ENCODE assay signal across 19 cellular contexts in the genomic region with DNA sequence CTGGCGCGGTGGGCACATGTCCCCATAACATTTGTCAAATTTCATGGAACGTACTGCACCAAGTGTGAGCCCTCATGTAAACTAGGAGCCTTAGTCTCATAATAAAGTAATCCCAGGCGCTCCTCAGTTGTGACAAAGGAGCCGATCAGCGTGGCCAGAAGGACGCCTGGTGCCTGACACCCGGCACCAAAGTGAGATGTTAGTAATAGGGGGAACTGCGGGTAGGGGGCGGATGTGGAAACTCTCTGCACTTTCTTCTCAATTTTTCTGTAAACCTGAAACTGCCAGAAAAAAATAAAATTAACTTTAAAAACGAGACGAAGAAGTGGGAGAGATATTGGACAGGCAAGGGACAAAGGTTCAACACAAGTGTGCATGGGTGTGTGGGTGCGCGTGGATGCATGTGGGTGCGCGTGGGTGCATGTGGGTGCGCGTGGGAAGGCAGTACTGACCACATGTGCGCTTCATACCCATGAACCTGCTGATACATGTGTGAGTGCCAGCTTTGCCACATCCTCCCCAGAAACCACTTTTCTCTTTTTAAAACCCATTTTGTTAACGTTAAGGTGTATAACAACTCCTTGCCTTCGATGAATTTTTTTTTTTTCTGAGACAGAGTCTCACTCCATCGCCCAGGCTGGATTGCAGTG. TPM values are rescaled to one million over a fixed set of nuclear protein-coding genes. Genes with fewer than 3 reads are reported as not detected.
A peak's percentile ranks its signal among the peaks of the same experiment; 100 is the strongest.
DNase-seq lines count a peak whose midpoint lies in the region; ATAC-seq and TF ChIP-seq lines count a peak whose summit lies in the region.
"Had no signal": no experiment of that assay in that cellular context is flagged by ENCODE, and none has a peak within 500 bp of the region (broad histone marks: within the 10 kb centered on the region; RNA-seq: fewer than 3 reads in every experiment).

No MANE protein-coding gene starts in this region.

- no peak overlapping the region for H2AFZ ChIP-seq in neuronal stem cell (ENCODE audit: low read length)

- no peak overlapping the region for H2BK15ac ChIP-seq in neuronal stem cell (ENCODE audit: low read length)

- no peak overlapping the region for H2BK120ac ChIP-seq in neuronal stem cell (ENCODE audit: low read depth, low read length)

- H3K27me3 ChIP-seq in neuronal stem cell (ENCODE audit: control insufficient read depth in 3 of 3, insufficient read depth in 3 of 3, low read depth in 1 of 3, low read length in 3 of 3) (no peaks in the 10 kb centered on the region), testis (no peaks in the 10 kb centered on the region)
- H3K27me3 ChIP-seq: dorsolateral prefrontal cortex, right lobe of liver had no signal

- peaks cover 4 to 11% of the 10 kb centered on the region in 2 donors for H3K9me3 ChIP-seq in neuronal stem cell (replicated peaks in 1 of 2; ENCODE audit: control insufficient read depth in 2 of 2, insufficient read depth in 1 of 2, low read depth in 1 of 2, low read length in 2 of 2)
- no peaks in the 10 kb centered on the region for H3K9me3 ChIP-seq in testis

- H3K36me3 Mint-ChIP-seq in activated naive CD4-positive, alpha-beta T cell treated with anti-CD3 and anti-CD28 coated beads, Interleukin-2, amount 50 U/mL, for 24 hours, result no peaks in the 10 kb centered on the region
- no peaks in the 10 kb centered on the region for H3K36me3 Mint-ChIP-seq in activated naive CD4-positive, alpha-beta T cell treated with anti-CD3 and anti-CD28 coated beads, Interleukin-2, amount 10 ng/mL, durations not matched to agents 7 days and 5 days
- H3K36me3 Mint-ChIP-seq: brain had no signal

- no CpG with 5 or more reads among the region's 22 CpGs for WGBS in neuronal stem cell (ENCODE audit: extremely low coverage in 2 of 2, insufficient read length in 2 of 2, insufficient replicate concordance in 1 of 2), 2 donors
- 64 to 77% methylated on average over 22 of the region's 22 CpGs for WGBS in testis, 2 donors

- peak overlapping the region; percentile 34 for H3K4me3 Mint-ChIP-seq in activated naive CD4-positive, alpha-beta T cell treated with anti-CD3 and anti-CD28 coated beads, Interleukin-2, amount 50 U/mL, for 24 hours
- H3K4me3 Mint-ChIP-seq in activated naive CD4-positive, alpha-beta T cell treated with anti-CD3 and anti-CD28 coated beads, Interleukin-2, amount 10 ng/mL, durations not matched to agents 7 days and 5 days, result no peak overlapping the region
- peak overlapping the region in 1 of 2 donors; percentile 10 for H3K4me3 Mint-ChIP-seq in stimulated activated naive CD8-positive, alpha-beta T cell treated with anti-CD3 and anti-CD28 coated beads, Interleukin-15, amount 100 ng/mL, for 72 hours
- H3K4me3 Mint-ChIP-seq: brain had no signal

- H3K4me2 ChIP-seq in neuronal stem cell (ENCODE audit: insufficient read depth, low read length, poor library complexity, severe bottlenecking), result no peak overlapping the region

- H3K4me3 ChIP-seq in neuronal stem cell (ENCODE audit: low read length in 2 of 2) (no peak overlapping the region), testis (no peak overlapping the region)
- H3K4me3 ChIP-seq: esophagus squamous epithelium, right lobe of liver had no signal

- no peak overlapping the region for H3K27ac Mint-ChIP-seq in activated naive CD4-positive, alpha-beta T cell treated with anti-CD3 and anti-CD28 coated beads, Interleukin-2, amount 50 U/mL, for 24 hours
- H3K27ac Mint-ChIP-seq in activated naive CD4-positive, alpha-beta T cell treated with anti-CD3 and anti-CD28 coated beads, Interleukin-2, amount 10 ng/mL, durations not matched to agents 7 days and 5 days, result no peak overlapping the region
- H3K27ac Mint-ChIP-seq in stimulated activated naive CD8-positive, alpha-beta T cell treated with anti-CD3 and anti-CD28 coated beads, Interleukin-15, amount 100 ng/mL, for 72 hours, result peak overlapping the region in 1 of 2 donors; percentile 87
- H3K27ac Mint-ChIP-seq: brain had no signal

- H3K18ac ChIP-seq in neuronal stem cell (ENCODE audit: low read length), result peak overlapping the region; percentile 41

- no peak overlapping the region for H2BK12ac ChIP-seq in neuronal stem cell (ENCODE audit: low read length)

- TF ChIP-seq CTCF in testis (IDR thresholded peaks at IDR 0.05), result no peak

- peaks cover 0 to 4% of the 10 kb centered on the region in 2 donors for H3K4me1 ChIP-seq in neuronal stem cell (ENCODE audit: control insufficient read depth in 2 of 2, insufficient read depth in 1 of 2, low read depth in 1 of 2, low read length in 2 of 2)
- no peaks in the 10 kb centered on the region for H3K4me1 ChIP-seq in testis

- CTCF ChIA-PET in activated naive CD4-positive, alpha-beta T cell treated with anti-CD3 and anti-CD28 coated beads, Interleukin-2, amount 10 ng/mL, durations not matched to agents 7 days and 5 days (lab: Charles Lee), result no interaction called here

- ATAC-seq in stimulated activated naive CD8-positive, alpha-beta T cell treated with anti-CD3 and anti-CD28 coated beads, Interleukin-15, amount 100 ng/mL, for 72 hours, result peak; percentile 91
- ATAC-seq in HG02588 (IDR thresholded peaks at IDR 0.05; ENCODE audit: unreplicated experiment), result no peak
- ATAC-seq: right lobe of liver had no signal

- H2AK5ac ChIP-seq in neuronal stem cell (ENCODE audit: low read depth, low read length), result no peak overlapping the region

- H3K4me1 Mint-ChIP-seq in activated naive CD4-positive, alpha-beta T cell treated with anti-CD3 and anti-CD28 coated beads, Interleukin-2, amount 50 U/mL, for 24 hours, result peaks cover 13% of the 10 kb centered on the region
- peaks cover 10% of the 10 kb centered on the region for H3K4me1 Mint-ChIP-seq in activated naive CD4-positive, alpha-beta T cell treated with anti-CD3 and anti-CD28 coated beads, Interleukin-2, amount 10 ng/mL, durations not matched to agents 7 days and 5 days
- H3K4me1 Mint-ChIP-seq in stimulated activated naive CD8-positive, alpha-beta T cell treated with anti-CD3 and anti-CD28 coated beads, Interleukin-15, amount 100 ng/mL, for 72 hours, result peaks cover 15% of the 10 kb centered on the region

- H3K14ac ChIP-seq in neuronal stem cell (ENCODE audit: low read length), result no peak overlapping the region

- intact Hi-C loops in testis (cut with DNase I; ENCODE audit: low total_unique reads), result no loop called here

- peaks cover 7% of the 10 kb centered on the region for H3K9me3 Mint-ChIP-seq in activated naive CD4-positive, alpha-beta T cell treated with anti-CD3 and anti-CD28 coated beads, Interleukin-2, amount 50 U/mL, for 24 hours
- H3K9me3 Mint-ChIP-seq in activated naive CD4-positive, alpha-beta T cell treated with anti-CD3 and anti-CD28 coated beads, Interleukin-2, amount 10 ng/mL, durations not matched to agents 7 days and 5 days, result peaks cover 9% of the 10 kb centered on the region
- peaks cover 5 to 13% of the 10 kb centered on the region in 2 donors for H3K9me3 Mint-ChIP-seq in stimulated activated naive CD8-positive, alpha-beta T cell treated with anti-CD3 and anti-CD28 coated beads, Interleukin-15, amount 100 ng/mL, for 72 hours

- H3K9ac ChIP-seq in neuronal stem cell (ENCODE audit: low read depth, low read length, poor library complexity), result peak overlapping the region; percentile 39

- peaks cover 2% of the 10 kb centered on the region for H3K79me1 ChIP-seq in neuronal stem cell (ENCODE audit: low read depth, low read length)

- H3K27ac ChIP-seq in neuronal stem cell (replicated peaks; ENCODE audit: low read length), result no peak overlapping the region
- H3K27ac ChIP-seq in testis, result no peak overlapping the region
- H3K27ac ChIP-seq: esophagus squamous epithelium had no signal

- H3K36me3 ChIP-seq in neuronal stem cell (replicated peaks in 1 of 2; ENCODE audit: control insufficient read depth in 2 of 2, insufficient read depth in 2 of 2, low read length in 2 of 2) (no peaks in the 10 kb centered on the region), testis (ENCODE audit: low read depth, missing control alignments) (no peaks in the 10 kb centered on the region)
- H3K36me3 ChIP-seq: esophagus squamous epithelium, right lobe of liver had no signal

- H4K8ac ChIP-seq in neuronal stem cell (ENCODE audit: low read depth, low read length), result no peak overlapping the region

- no peak overlapping the region for H3K4ac ChIP-seq in neuronal stem cell (ENCODE audit: low read length)

- DNase-seq in activated naive CD4-positive, alpha-beta T cell treated with anti-CD3 and anti-CD28 coated beads, Interleukin-2, amount 10 ng/mL, durations not matched to agents 7 days and 5 days, result no peak
- DNase-seq in activated T-cell treated with anti-CD3 and anti-CD28 coated beads, Interleukin-2, amount 50 U/mL, for 48 hours, result peak; percentile 46 to 58
- no peak for DNase-seq in neuronal stem cell (ENCODE audit: low spot score)
- peak; percentile 26 to 51 for DNase-seq in stimulated activated naive CD8-positive, alpha-beta T cell treated with anti-CD3 and anti-CD28 coated beads, Interleukin-15, amount 100 ng/mL, for 72 hours
- DNase-seq in testis, result no peak
- DNase-seq in NCI-H1417 treated with DMSO at 0.1 percent for 48 hours (lab: John Stamatoyannopoulos, UW), result no peak
- DNase-seq: Calu3, dorsolateral prefrontal cortex, esophagus squamous epithelium, GF-D8, NCI-H2081, NCI-H748 treated with DMSO at 0.1 percent for 48 hours, nucleus accumbens, right lobe of liver, SW 1271 had no signal

- peaks cover 3% of the 10 kb centered on the region for H3K27me3 Mint-ChIP-seq in activated naive CD4-positive, alpha-beta T cell treated with anti-CD3 and anti-CD28 coated beads, Interleukin-2, amount 50 U/mL, for 24 hours
- H3K27me3 Mint-ChIP-seq in activated naive CD4-positive, alpha-beta T cell treated with anti-CD3 and anti-CD28 coated beads, Interleukin-2, amount 10 ng/mL, durations not matched to agents 7 days and 5 days, result peaks cover 31% of the 10 kb centered on the region
- H3K27me3 Mint-ChIP-seq in stimulated activated naive CD8-positive, alpha-beta T cell treated with anti-CD3 and anti-CD28 coated beads, Interleukin-15, amount 100 ng/mL, for 72 hours, result peaks cover 57% of the 10 kb centered on the region

- H4K91ac ChIP-seq in neuronal stem cell (ENCODE audit: low read depth, low read length, poor library complexity), result no peak overlapping the region

- no peak overlapping the region for H2BK5ac ChIP-seq in neuronal stem cell (ENCODE audit: low read length)

- TF ChIP-seq POLR2A in testis (IDR thresholded peaks at IDR 0.05), result no peak

- H3K23ac ChIP-seq in neuronal stem cell (ENCODE audit: low read depth, low read length, poor library complexity), result no peak overlapping the region

RNA-seq across cellular contexts. Expression of a gene that starts 55.4 kb away (rescaled TPM):
- 0.06 TPM for polyA plus RNA-seq in neuronal stem cell (2013, experiment 1 of 2)
- 0.01 TPM for polyA plus RNA-seq in neuronal stem cell (2013, experiment 2 of 2)
- total RNA-seq in testis, result not detected
- not detected for polyA plus RNA-seq in testis (ENCODE audit: insufficient read depth, low read depth, low replicate concordance)
- total RNA-seq: Calu3, dorsolateral prefrontal cortex, esophagus squamous epithelium had no signal
- polyA plus RNA-seq: keratinocyte had no signal

Comparison
In these comparisons a context has a peak if more than half of its experiments do, and no peak if none do; other contexts are left out.
1. DNase-seq: peak in activated T-cell treated with anti-CD3 and anti-CD28 coated beads, Interleukin-2, amount 50 U/mL, for 48 hours (2 of 2) and stimulated activated naive CD8-positive, alpha-beta T cell treated with anti-CD3 and anti-CD28 coated beads, Interleukin-15, amount 100 ng/mL, for 72 hours (2 of 2); none in activated naive CD4-positive, alpha-beta T cell treated with anti-CD3 and anti-CD28 coated beads, Interleukin-2, amount 10 ng/mL, durations not matched to agents 7 days and 5 days (single experiment), neuronal stem cell (single experiment), testis (single experiment) and NCI-H1417 treated with DMSO at 0.1 percent for 48 hours (single experiment).